17 cellular contexts compared by ENCODE assay signal in the genomic region with DNA sequence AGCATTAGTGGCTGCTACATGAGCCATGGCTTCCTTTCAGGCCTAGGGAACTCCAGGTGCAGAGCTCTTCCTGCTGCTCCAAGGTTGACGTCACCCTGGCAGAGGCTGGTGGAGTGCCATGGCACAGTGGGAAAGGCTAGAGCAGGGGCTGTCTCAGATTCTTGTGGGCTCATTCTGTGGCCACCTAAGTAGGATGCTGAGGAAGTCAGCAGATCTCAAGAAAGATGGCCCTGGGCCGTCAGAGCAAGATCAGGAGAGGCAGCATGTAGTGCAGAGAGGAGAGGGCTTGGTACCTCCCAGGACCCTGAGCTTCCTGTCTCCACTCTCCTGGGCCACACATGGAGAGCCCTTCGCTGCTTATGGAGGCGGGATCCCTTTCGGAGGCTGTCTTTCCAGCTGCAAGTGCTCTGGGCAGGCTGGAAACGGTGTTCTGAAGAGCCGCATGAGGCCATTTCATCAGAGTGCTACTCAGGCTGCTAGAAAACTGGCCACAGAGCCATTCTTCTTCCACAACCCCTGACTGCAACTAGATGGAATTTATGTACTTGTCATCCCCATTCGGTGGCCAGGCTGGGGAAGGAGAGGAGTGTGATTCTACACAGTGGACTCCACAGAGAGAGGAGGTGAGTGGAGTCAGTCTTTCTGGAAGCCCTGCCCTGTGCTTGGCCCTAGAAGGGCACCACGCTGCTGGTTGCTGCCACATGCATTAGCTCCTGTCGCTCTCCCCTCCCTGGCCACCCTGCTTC.
DNase-seq lines count a peak whose midpoint lies in the region; ATAC-seq and TF ChIP-seq lines count a peak whose summit lies in the region.
"Had no signal": no experiment of that assay in that cellular context is flagged by ENCODE, and none has a peak within 500 bp of the region (broad histone marks: within the 10 kb centered on the region; RNA-seq: fewer than 3 reads in every experiment).

No MANE protein-coding gene starts in this region.

- no peak for TF ChIP-seq POLR2A in spleen (IDR thresholded peaks at IDR 0.05)

- H3K36me3 Mint-ChIP-seq in activated CD8-positive, alpha-beta memory T cell treated with anti-CD3 and anti-CD28 coated beads, Interleukin-2, amount 10 ng/mL, durations not matched to agents 7 days and 5 days = no peaks in the 10 kb centered on the region

- H3K4me3 Mint-ChIP-seq in activated CD8-positive, alpha-beta memory T cell treated with anti-CD3 and anti-CD28 coated beads, Interleukin-2, amount 10 ng/mL, durations not matched to agents 7 days and 5 days = no peak overlapping the region
- H3K4me3 Mint-ChIP-seq: B cell; stimulated activated naive CD8-positive, alpha-beta T cell treated with anti-CD3 and anti-CD28 coated beads, Interleukin-15, amount 100 ng/mL, for 72 hours had no signal

- TF ChIP-seq CTCF in spleen (IDR thresholded peaks at IDR 0.05 in 8 of 11, conservative IDR thresholded peaks at IDR 0.05 in 3 of 11) = no peak

- CTCF ChIA-PET in activated CD8-positive, alpha-beta memory T cell treated with anti-CD3 and anti-CD28 coated beads, Interleukin-2, amount 10 ng/mL, durations not matched to agents 7 days and 5 days (lab: Charles Lee) = no interaction called here

- no peaks in the 10 kb centered on the region for H3K4me1 Mint-ChIP-seq in activated CD8-positive, alpha-beta memory T cell treated with anti-CD3 and anti-CD28 coated beads, Interleukin-2, amount 10 ng/mL, durations not matched to agents 7 days and 5 days
- H3K4me1 Mint-ChIP-seq: B cell; stimulated activated naive CD8-positive, alpha-beta T cell treated with anti-CD3 and anti-CD28 coated beads, Interleukin-15, amount 100 ng/mL, for 72 hours had no signal

- H3K9me3 ChIP-seq in spleen = no peaks in the 10 kb centered on the region

- intact Hi-C loops in spleen (cut with DNase I; ENCODE audit: low total_unique reads) = no loop called here

- DNase-seq in ELR (ENCODE audit: low read depth) (peak; percentile 8), left lobe of liver (ENCODE audit: low spot score) (peak; percentile 16), spleen (peak; percentile 41), epidermal melanocyte (ENCODE audit: insufficient read length, low spot score) (no peak), RKO (ENCODE audit: low spot score) (no peak), hypothalamus (lab: John Stamatoyannopoulos, UW) (no peak)
- DNase-seq in activated CD8-positive, alpha-beta memory T cell treated with anti-CD3 and anti-CD28 coated beads, Interleukin-2, amount 10 ng/mL, durations not matched to agents 7 days and 5 days = peak; percentile 37
- DNase-seq: Karpas-422; NCI-H1105; NCI-H2081 treated with DMSO at 0.1 percent for 48 hours; NCI-H524 treated with DMSO at 0.1 percent for 48 hours; stimulated activated naive CD8-positive, alpha-beta T cell treated with anti-CD3 and anti-CD28 coated beads, Interleukin-15, amount 100 ng/mL, for 72 hours had no signal

- ATAC-seq in activated CD8-positive, alpha-beta memory T cell treated with anti-CD3 and anti-CD28 coated beads, Interleukin-2, amount 10 ng/mL, durations not matched to agents 7 days and 5 days = no peak
- ATAC-seq in left lobe of liver = no peak
- no peak for ATAC-seq in HG02571 (IDR thresholded peaks at IDR 0.05; ENCODE audit: unreplicated experiment)
- ATAC-seq: GM12878; Right ventricle myocardium inferior; stimulated activated naive CD8-positive, alpha-beta T cell treated with anti-CD3 and anti-CD28 coated beads, Interleukin-15, amount 100 ng/mL, for 72 hours had no signal

- H3K9me3 Mint-ChIP-seq in activated CD8-positive, alpha-beta memory T cell treated with anti-CD3 and anti-CD28 coated beads, Interleukin-2, amount 10 ng/mL, durations not matched to agents 7 days and 5 days (ENCODE audit: low read depth) = no peaks in the 10 kb centered on the region

- H3K4me1 ChIP-seq in spleen = peaks cover 0 to 18% (median 13%) of the 10 kb centered on the region in 6 donors

- no peak overlapping the region for H3K27ac Mint-ChIP-seq in activated CD8-positive, alpha-beta memory T cell treated with anti-CD3 and anti-CD28 coated beads, Interleukin-2, amount 10 ng/mL, durations not matched to agents 7 days and 5 days
- H3K27ac Mint-ChIP-seq: B cell had no signal

- no peaks in the 10 kb centered on the region for H3K36me3 ChIP-seq in spleen

- H3K4me3 ChIP-seq in spleen = no peak overlapping the region
- H3K4me3 ChIP-seq: GM12878, hepatocyte had no signal

- 80 to 89% (median 85%) methylated on average over 9 to 10 of the region's 10 CpGs for WGBS in spleen, 5 donors

- H3K27me3 Mint-ChIP-seq in activated CD8-positive, alpha-beta memory T cell treated with anti-CD3 and anti-CD28 coated beads, Interleukin-2, amount 10 ng/mL, durations not matched to agents 7 days and 5 days = peaks cover 3% of the 10 kb centered on the region

- H3K27me3 ChIP-seq in spleen (replicated peaks in 1 of 7) = no peaks in the 10 kb centered on the region
- H3K27me3 ChIP-seq: hepatocyte had no signal

- no peak overlapping the region for H3K27ac ChIP-seq in spleen
- H3K27ac ChIP-seq: hepatocyte had no signal

Comparison
In these comparisons a context has a peak if more than half of its experiments do, and no peak if none do; other contexts are left out.
1. DNase-seq: peak in ELR (single experiment), activated CD8-positive, alpha-beta memory T cell treated with anti-CD3 and anti-CD28 coated beads, Interleukin-2, amount 10 ng/mL, durations not matched to agents 7 days and 5 days (single experiment), left lobe of liver (single experiment) and spleen (single experiment); none in epidermal melanocyte (single experiment), RKO (single experiment) and hypothalamus (0 of 51).